Comparison of ENCODE assay signal across 24 cellular contexts in genomic region chr13:51251480-51251879, GRCh38.
"Had no signal": no experiment of that assay in that cellular context is flagged by ENCODE, and none has a peak within 500 bp of the region (broad histone marks: within the 10 kb centered on the region; RNA-seq: fewer than 3 reads in every experiment).

No MANE protein-coding gene starts in this region.

- DNase-seq: caudate nucleus; cerebellar nuclear complex; effector CD8-positive, alpha-beta T cell; esophagus squamous epithelium; foreskin melanocyte; hypothalamus; left cardiac atrium; mesenchymal stem cell; mucosa of descending colon; naive thymus-derived CD4-positive, alpha-beta T cell; nephron progenitor cell; occipital lobe; ovary; posterior cingulate gyrus; right lobe of liver; small intestine; stimulated activated CD4-positive, alpha-beta T cell treated with anti-CD3 and anti-CD28 coated beads, Interleukin-15, amount 100 ng/mL, for 24 hours; stimulated activated CD4-positive, alpha-beta T cell treated with anti-CD3 and anti-CD28 coated beads, Interleukin-2, amount 100 ng/mL, for 48 hours; stimulated activated naive B cell treated with anti-CD40 and anti-IgM and Interleukin-4, amounts not matched to agents 10 μg/mL and 1 μg/mL and 100 μg/mL, for 72 hours; stomach; transverse colon; upper lobe of right lung; uterus had no signal

- H3K9me3 ChIP-seq: esophagus squamous epithelium, left lung, mucosa of descending colon, ovary, right lobe of liver, stomach, transverse colon, upper lobe of right lung, uterus had no signal

- H3K27ac ChIP-seq: esophagus squamous epithelium, left lung, ovary, right lobe of liver, stomach, transverse colon, upper lobe of right lung, uterus had no signal

- H3K27me3 ChIP-seq: left lung, ovary, right lobe of liver, stomach, transverse colon, upper lobe of right lung, uterus had no signal

- H3K4me1 ChIP-seq: right lobe of liver, upper lobe of right lung, uterus had no signal

- H3K4me3 ChIP-seq: esophagus squamous epithelium, left lung, mucosa of descending colon, ovary, right lobe of liver, stomach, transverse colon, upper lobe of right lung, uterus had no signal

- H3K36me3 ChIP-seq: ovary, right lobe of liver, transverse colon, upper lobe of right lung, uterus had no signal
